ENCODE assay signal across 9 cellular contexts in the genomic region with DNA sequence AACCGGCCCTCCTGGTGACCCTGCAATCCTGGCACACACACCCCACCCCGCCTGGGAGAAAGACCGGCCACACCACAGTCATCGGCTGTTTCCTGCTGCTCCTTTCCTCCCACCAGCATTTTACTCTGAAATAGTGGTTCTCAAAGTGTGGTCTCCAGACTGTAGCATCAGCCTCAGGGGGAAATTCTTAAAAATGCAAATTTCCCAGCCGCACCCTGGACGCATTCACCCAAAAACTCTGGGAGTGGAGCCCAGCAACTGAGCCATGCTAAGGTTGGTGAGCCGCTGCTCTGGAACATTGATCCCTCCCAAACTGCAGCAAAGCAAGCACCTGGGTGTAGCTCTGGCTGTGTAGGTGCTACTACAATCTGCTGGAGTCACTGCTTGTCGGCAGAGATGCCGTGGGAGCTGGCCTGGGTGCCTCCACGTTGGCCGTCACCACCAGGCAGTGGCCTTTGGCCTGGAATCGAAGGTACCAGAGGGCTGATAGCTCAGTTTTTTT. TPM values are rescaled to one million over a fixed set of nuclear protein-coding genes. Genes with fewer than 3 reads are reported as not detected.
DNase-seq lines count a peak whose midpoint lies in the region; ATAC-seq and TF ChIP-seq lines count a peak whose summit lies in the region.
"Had no signal": no experiment of that assay in that cellular context is flagged by ENCODE, and none has a peak within 500 bp of the region (broad histone marks: within the 10 kb centered on the region; RNA-seq: fewer than 3 reads in every experiment).

No MANE protein-coding gene starts in this region.

- peak overlapping the region; percentile 81; the same call in 1 of the 2 replicates for H3K4me2 ChIP-seq in PC-3 (ENCODE audit: low read length)

- TF ChIP-seq EP300 in esophagus muscularis mucosa (IDR thresholded peaks at IDR 0.05), result no peak

- H3K4me1 ChIP-seq in PC-3 (ENCODE audit: insufficient read depth, low read length) (peaks cover 10% of the 10 kb centered on the region), esophagus muscularis mucosa (peaks cover 8 to 12% (median 10%) of the 10 kb centered on the region in 4 donors), spleen (peaks cover 10 to 20% (median 16%) of the 10 kb centered on the region in 6 donors)

- TF ChIP-seq POLR2A in GM18505 (IDR thresholded peaks at IDR 0.05; ENCODE audit: borderline replicate concordance, extremely low read depth, insufficient read depth, insufficient read length) (peak; percentile 40), esophagus muscularis mucosa (IDR thresholded peaks at IDR 0.05; ENCODE audit: low read depth) (no peak), spleen (IDR thresholded peaks at IDR 0.05) (no peak)

- no peaks in the 10 kb centered on the region for H3K36me3 ChIP-seq in PC-3 (ENCODE audit: low read depth, low read length)
- no peaks in the 10 kb centered on the region for H3K36me3 ChIP-seq in esophagus muscularis mucosa
- no peaks in the 10 kb centered on the region for H3K36me3 ChIP-seq in spleen

- peak overlapping the region; percentile 76 for H2AFZ ChIP-seq in PC-3 (ENCODE audit: low read length)

- ATAC-seq in GM18505 (IDR thresholded peaks at IDR 0.05; ENCODE audit: unreplicated experiment) (no peak), PC-3 (no peak), GM19452 (IDR thresholded peaks at IDR 0.05; ENCODE audit: unreplicated experiment) (no peak)

- H3K27ac ChIP-seq in PC-3 (ENCODE audit: low read length) (no peak overlapping the region), esophagus muscularis mucosa (replicated peaks in 1 of 4) (peak overlapping the region; percentile 75 to 79 (median 78)), spleen (peak overlapping the region; percentile 24 to 79 (median 70))

- CTCF ChIA-PET in PC-3 (lab: Charles Lee), result interaction anchor here (0.6 to 1.8 kb wide), 6 partner anchors 91 to 452 kb away, joined by 3 to 29 read pairs (median 4); no protein-coding TSS in a partner anchor

- no peaks in the 10 kb centered on the region for H4K20me1 ChIP-seq in PC-3 (ENCODE audit: low read length)

- POLR2A ChIA-PET in PC-3 (lab: Charles Lee; ENCODE audit: unreplicated experiment), result interaction anchor here (0.6 to 1.3 kb wide), 2 partner anchors 147 to 384 kb away, joined by 4 to 5 read pairs; no protein-coding TSS in a partner anchor

- BruUV-seq in PC-3 (replicated peaks; lab: Mats Ljungman, UMichigan), result no TSS peak

- H3K9me2 ChIP-seq in PC-3 (replicated peaks; ENCODE audit: low read length), result no peaks in the 10 kb centered on the region

- no peak overlapping the region for H3K9ac ChIP-seq in PC-3 (ENCODE audit: low read length)

- intact Hi-C loops in PC-3 (cut with micrococcal nuclease) (loop anchor here (2.0 to 5.0 kb wide), 2 partner anchors 146 to 235 kb away; no protein-coding TSS in a partner anchor), esophagus muscularis mucosa (cut with DNase I) (loop anchor here (5.0 to 10.0 kb wide), 3 partner anchors 148 to 388 kb away; a partner anchor contains a TSS), spleen (cut with DNase I; ENCODE audit: low total_unique reads) (no loop called here)

- H3K4me3 ChIP-seq in PC-3 (ENCODE audit: low read length) (no peak overlapping the region), esophagus muscularis mucosa (peak overlapping the region in 3 of 4 donors; percentile 46 to 59 (median 47)), spleen (peak overlapping the region in 4 of 8 donors; percentile 35 to 65 (median 42))

- H3K27me3 ChIP-seq in PC-3 (ENCODE audit: low read length), result no peaks in the 10 kb centered on the region
- no peaks in the 10 kb centered on the region for H3K27me3 ChIP-seq in esophagus muscularis mucosa
- H3K27me3 ChIP-seq in spleen (replicated peaks in 1 of 7), result no peaks in the 10 kb centered on the region

- H3K79me2 ChIP-seq in PC-3 (ENCODE audit: low read length), result no peaks in the 10 kb centered on the region

- WGBS in esophagus muscularis mucosa, result 83% methylated on average over 10 of the region's 12 CpGs
- 31 to 47% (median 36%) methylated on average over 12 of the region's 12 CpGs for WGBS in spleen, 5 donors

- TF ChIP-seq CTCF in PC-3 (conservative IDR thresholded peaks at IDR 0.05; ENCODE audit: low read depth, low read length) (no peak), esophagus muscularis mucosa (IDR thresholded peaks at IDR 0.05) (no peak), spleen (IDR thresholded peaks at IDR 0.05 in 8 of 11, conservative IDR thresholded peaks at IDR 0.05 in 3 of 11) (no peak)

- DNase-seq in PC-3 (no peak), esophagus muscularis mucosa (ENCODE audit: extremely low spot score) (no peak), spleen (no peak), medulla oblongata (ENCODE audit: extremely low spot score) (no peak), AML-193 (lab: John Stamatoyannopoulos, UW) (no peak)

- H3K9me3 ChIP-seq in PC-3 (ENCODE audit: low read length), result no peaks in the 10 kb centered on the region
- H3K9me3 ChIP-seq in esophagus muscularis mucosa, result no peaks in the 10 kb centered on the region
- H3K9me3 ChIP-seq in spleen, result no peaks in the 10 kb centered on the region

- H3F3A ChIP-seq in PC-3 (ENCODE audit: low read length, unreplicated experiment), result no peaks in the 10 kb centered on the region

RNA-seq across cellular contexts. Expression of a gene that starts 38.4 kb away (rescaled TPM):
- not detected in 2 replicates for total RNA-seq in PC-3 (2014; rRNA removed)
- not detected for total RNA-seq in esophagus muscularis mucosa
- total RNA-seq in spleen, result 1 to 10 TPM in 3 of 7 donors, under 1 TPM in 3, not detected in 1; 0.68 to 2.2 (median 1.1) TPM
- under 1 TPM; 0.13 to 0.91 (median 0.91) TPM for polyA plus RNA-seq in spleen
- total RNA-seq: fibroblast of villous mesenchyme, right cardiac atrium had no signal
- polyA plus RNA-seq: right cardiac atrium had no signal
